Comparison of ENCODE assay signal across 1 cellular context in genomic region chr1:37948841-37949240, GRCh38.
TF ChIP-seq lines count a peak whose summit lies in the region.

No MANE protein-coding gene starts in this region.

TF ChIP-seq in HepG2, 621 proteins besides CTCF, POLR2A, EP300 and RAD21:
- TF ChIP-seq SMAD3 (CRISPR knock-in tag; IDR thresholded peaks at IDR 0.05) (no peak), ZNF772 (CRISPR knock-in tag; IDR thresholded peaks at IDR 0.05) (no peak), ZNF646 (CRISPR knock-in tag; IDR thresholded peaks at IDR 0.05) (no peak), PRDM4 (CRISPR knock-in tag; IDR thresholded peaks at IDR 0.05; ENCODE audit: borderline replicate concordance) (no peak), KDM1A (CRISPR knock-in tag; IDR thresholded peaks at IDR 0.05) (peak; percentile 36; the same call in 1 of the 2 replicates), ZEB1 (IDR thresholded peaks at IDR 0.05; ENCODE audit: insufficient replicate concordance, low read depth) (no peak), ZMYM3 (CRISPR knock-in tag; IDR thresholded peaks at IDR 0.05) (0 out of 2 replicates have a peak, but pooled peaks have one; percentile 9), KLF6 (CRISPR knock-in tag; IDR thresholded peaks at IDR 0.05) (no peak)
